Comparison of ENCODE assay signal across 8 cellular contexts in the genomic region with DNA sequence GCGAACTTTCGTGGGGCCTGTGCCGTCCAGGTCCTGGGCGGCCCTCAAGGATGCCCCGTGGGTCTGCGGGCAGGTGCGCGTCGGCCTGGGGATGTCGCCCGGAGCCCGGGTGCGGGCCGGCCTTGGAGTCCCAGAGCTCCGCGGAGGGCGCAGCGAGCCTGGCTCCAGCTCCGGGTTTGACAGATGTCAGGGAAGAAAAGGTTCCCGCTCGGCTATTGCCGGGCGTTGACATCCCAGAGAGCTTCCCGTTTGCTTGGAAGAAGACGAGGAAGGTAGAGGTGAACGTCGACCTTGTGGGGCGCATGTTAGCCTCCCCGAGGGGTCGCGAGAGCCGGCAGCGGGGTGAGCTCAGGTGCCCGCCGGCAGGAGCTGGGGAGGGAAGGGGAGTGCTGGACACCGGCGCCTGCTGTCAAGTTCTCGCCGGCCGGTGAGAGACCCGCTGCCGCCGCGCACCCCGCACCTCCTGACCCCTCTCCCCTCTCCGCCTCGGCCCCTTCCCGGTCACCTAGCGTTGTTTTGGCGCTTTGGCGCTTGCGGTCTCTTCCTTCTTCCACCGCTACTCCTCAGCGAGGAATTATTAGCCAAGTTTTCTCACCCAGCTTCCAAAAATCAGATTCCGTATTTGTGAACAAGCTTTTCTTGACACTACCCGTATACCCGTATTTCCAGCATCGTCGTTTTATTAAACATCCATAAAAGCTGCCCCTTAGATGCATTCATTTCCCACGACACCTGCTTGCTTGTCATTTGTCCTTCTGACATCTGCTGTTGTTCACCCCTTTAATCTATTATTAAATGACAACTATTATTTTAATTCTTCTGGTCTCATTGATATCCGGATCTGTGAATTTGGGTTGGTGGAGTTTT. TPM values are rescaled to one million over a fixed set of nuclear protein-coding genes. Genes with fewer than 3 reads are reported as not detected.
A peak's percentile ranks its signal among the peaks of the same experiment; 100 is the strongest.
DNase-seq lines count a peak whose midpoint lies in the region; ATAC-seq lines count a peak whose summit lies in the region.

No MANE protein-coding gene starts in this region.

- no peaks in the 10 kb centered on the region for H3K27me3 ChIP-seq in muscle layer of colon (ENCODE audit: control insufficient read depth in 1 of 2, insufficient read depth in 2 of 2, low read length in 2 of 2)

- H3K27ac ChIP-seq in muscle layer of colon (ENCODE audit: low read depth, low read length), result peak overlapping the region; percentile 65

- no peak overlapping the region for H3K9ac ChIP-seq in muscle layer of colon (ENCODE audit: low read length)

- peak overlapping the region; percentile 67 to 93 for H3K4me3 ChIP-seq in muscle layer of colon (ENCODE audit: low read depth in 1 of 2, low read length in 2 of 2)

- ATAC-seq in GM18498 (IDR thresholded peaks at IDR 0.05; ENCODE audit: unreplicated experiment) (no peak), HG03460 (IDR thresholded peaks at IDR 0.05; ENCODE audit: unreplicated experiment) (no peak)

- H3K9me3 ChIP-seq in muscle layer of colon (ENCODE audit: low read length), result no peaks in the 10 kb centered on the region

- peaks cover 18% of the 10 kb centered on the region for H3K4me1 ChIP-seq in muscle layer of colon (ENCODE audit: insufficient read depth, low read length)

- no peaks in the 10 kb centered on the region for H3K36me3 ChIP-seq in muscle layer of colon (ENCODE audit: insufficient read depth, low read length)

- peak; percentile 25 for DNase-seq in NCI-H1105 treated with DMSO at 0.1 percent for 48 hours (lab: John Stamatoyannopoulos, UW)
- DNase-seq in NCI-H1105 (lab: John Stamatoyannopoulos, UW), result no peak
- peak; percentile 27 for DNase-seq in M059J (ENCODE audit: low read depth)
- peak; percentile 21 for DNase-seq in dermis blood vessel endothelial cell
- no peak for DNase-seq in glomerular visceral epithelial cell (ENCODE audit: extremely low spot score)

RNA-seq across cellular contexts. Expression of a gene that starts 1.3 kb away (rescaled TPM):
- total RNA-seq in M059J (2014; rRNA removed; shearing (Covaris generic)), result 27.9 and 34.0 TPM in 2 replicates
- total RNA-seq in dermis blood vessel endothelial cell, result 11.6 and 13.3 TPM in 2 replicates

Comparison
In these comparisons a context has a peak if more than half of its experiments do, and no peak if none do; other contexts are left out.
1. DNase-seq: peak in NCI-H1105 treated with DMSO at 0.1 percent for 48 hours (single experiment), M059J (single experiment) and dermis blood vessel endothelial cell (single experiment); none in NCI-H1105 (single experiment) and glomerular visceral epithelial cell (single experiment).